4 cellular contexts compared by ENCODE assay signal in the genomic region with DNA sequence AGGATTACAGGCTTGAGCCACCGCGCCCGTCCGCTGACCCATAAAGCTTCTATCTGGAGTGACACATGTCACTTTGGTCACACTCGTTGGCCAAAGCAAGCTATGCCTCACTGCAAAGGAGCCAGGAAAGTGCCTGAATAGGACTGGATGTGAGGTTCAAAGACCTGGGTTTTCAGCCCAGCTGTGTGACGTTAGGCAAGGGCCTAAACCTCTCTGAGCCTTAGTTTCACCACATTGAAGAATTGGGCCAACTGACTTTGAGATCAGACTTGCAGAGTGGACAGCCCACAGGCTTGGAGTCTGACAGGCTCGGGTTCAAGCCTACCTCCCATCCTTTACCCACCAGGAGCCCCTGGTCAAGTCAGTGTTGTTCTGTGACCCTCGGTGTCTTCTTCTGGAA. TPM values are rescaled to one million over a fixed set of nuclear protein-coding genes. Genes with fewer than 3 reads are reported as not detected.
DNase-seq lines count a peak whose midpoint lies in the region; FAIRE-seq and TF ChIP-seq lines count a peak whose summit lies in the region.
"Not testable (repeated sequence)": the region's sequence is repeated elsewhere in the genome, so short reads cannot be mapped to it uniquely, and the experiment has no call there.

No MANE protein-coding gene starts in this region.

- not testable (repeated sequence) for DNase-seq in SK-N-MC (ENCODE audit: low read depth, low spot score); mammary epithelial cell; keratinocyte (ENCODE audit: low read depth, low spot score); neural crest cell (ENCODE audit: low read depth, low spot score)

- H3K27me3 ChIP-seq in mammary epithelial cell (ENCODE audit: insufficient read depth, low read length); keratinocyte (ENCODE audit: control insufficient read depth, extremely low read depth, insufficient read depth, low read length): not testable (repeated sequence)

- not testable (repeated sequence) for H3K4me1 ChIP-seq in mammary epithelial cell (ENCODE audit: insufficient read depth, low read length)
- peaks cover 10% of the 10 kb centered on the region for H3K4me1 ChIP-seq in keratinocyte (ENCODE audit: control insufficient read depth, extremely low read depth, insufficient read depth, low read length)

- CTCF ChIA-PET in mammary epithelial cell (lab: Charles Lee; ENCODE audit: low non-redundant PET), result not testable (repeated sequence)

- H2AFZ ChIP-seq in mammary epithelial cell (ENCODE audit: low read depth, low read length) (peak overlapping the region; percentile 79), keratinocyte (ENCODE audit: control insufficient read depth, low read length) (peak overlapping the region; percentile 13)

- H3K9ac ChIP-seq in SK-N-MC (ENCODE audit: insufficient read length); mammary epithelial cell (ENCODE audit: insufficient read depth, low read length); keratinocyte (ENCODE audit: control insufficient read depth, extremely low read depth, insufficient read depth, low read length): not testable (repeated sequence)

- intact Hi-C loops in mammary epithelial cell (cut with micrococcal nuclease), result not testable (repeated sequence)

- peak overlapping the region; percentile 36; the same call in 1 of the 2 replicates for H3K27ac ChIP-seq in SK-N-MC
- H3K27ac ChIP-seq in mammary epithelial cell (ENCODE audit: insufficient read depth, low read depth, low read length); keratinocyte (ENCODE audit: control insufficient read depth, insufficient read depth, low read length): not testable (repeated sequence)

- not testable (repeated sequence) for H4K20me1 ChIP-seq in mammary epithelial cell (ENCODE audit: insufficient read depth, low read length); keratinocyte (ENCODE audit: control insufficient read depth, extremely low read depth, insufficient read depth, low read length)

- TF ChIP-seq CTCF in mammary epithelial cell (conservative IDR thresholded peaks at IDR 0.05 in 1 of 2, IDR thresholded peaks at IDR 0.05 in 1 of 2; ENCODE audit: extremely low read depth in 1 of 2, insufficient read depth in 1 of 2, low read depth in 1 of 2, low read length in 2 of 2); keratinocyte (optimal IDR thresholded peaks at IDR 0.05 in 1 of 3, IDR thresholded peaks at IDR 0.05 in 1 of 3, conservative IDR thresholded peaks at IDR 0.05 in 1 of 3; ENCODE audit: extremely low read depth in 1 of 3, insufficient read depth in 2 of 3, low read length in 3 of 3); neural crest cell (conservative IDR thresholded peaks at IDR 0.05): not testable (repeated sequence)

- BruUV-seq in mammary epithelial cell (replicated peaks; lab: Mats Ljungman, UMichigan), result not testable (repeated sequence)

- H3K4me3 Mint-ChIP-seq in neural crest cell, result peak overlapping the region; percentile 41

- not testable (repeated sequence) for H3K79me2 ChIP-seq in mammary epithelial cell (ENCODE audit: insufficient read depth, low read length); keratinocyte (ENCODE audit: control insufficient read depth, insufficient read depth, low read length)

- H3K9me1 ChIP-seq in keratinocyte (ENCODE audit: control insufficient read depth, extremely low read depth, insufficient read depth, low read length), result not testable (repeated sequence)

- not testable (repeated sequence) for H3K4me3 ChIP-seq in SK-N-MC; mammary epithelial cell (replicated peaks in 1 of 3; ENCODE audit: insufficient read depth in 1 of 3, low read depth in 2 of 3, low read length in 3 of 3); keratinocyte (ENCODE audit: control insufficient read depth in 2 of 3, extremely low read depth in 1 of 3, insufficient read depth in 2 of 3, low read depth in 1 of 3, low read length in 3 of 3)

- H3K4me2 ChIP-seq in mammary epithelial cell (ENCODE audit: insufficient read depth, low read depth, low read length) (peak overlapping the region; percentile 40), keratinocyte (ENCODE audit: control insufficient read depth, extremely low read depth, insufficient read depth, low read depth, low read length) (peak overlapping the region; percentile 48)

- H3K27ac Mint-ChIP-seq in neural crest cell (ENCODE audit: unreplicated experiment), result not testable (repeated sequence)

- not testable (repeated sequence) for H3K9me3 ChIP-seq in SK-N-MC (ENCODE audit: low read depth, low read length); mammary epithelial cell (replicated peaks; ENCODE audit: insufficient read depth, low read length); keratinocyte (ENCODE audit: control insufficient read depth, low read depth, low read length)

- H3K4me1 Mint-ChIP-seq in neural crest cell, result not testable (repeated sequence)

- in situ Hi-C loops in mammary epithelial cell (cut with MboI; ENCODE audit: low sequenced_read_pairs in 2 of 2), result not testable (repeated sequence)

- 85% methylated on average over 8 of the region's 8 CpGs for WGBS in mammary epithelial cell (ENCODE audit: low coverage, missing lambda C conversion rate)

- H3K36me3 ChIP-seq in SK-N-MC (ENCODE audit: insufficient read depth, low read length); mammary epithelial cell (ENCODE audit: insufficient read depth, low read length); keratinocyte (ENCODE audit: control insufficient read depth in 2 of 2, extremely low read depth in 1 of 2, insufficient read depth in 2 of 2, low read length in 2 of 2): not testable (repeated sequence)

- not testable (repeated sequence) for H3K9me3 Mint-ChIP-seq in neural crest cell

- dilution Hi-C loops in mammary epithelial cell (cut with HindIII; ENCODE audit: low sequenced_read_pairs), result loop anchor here (5.0 kb wide), 1 partner anchor 56 kb away; no protein-coding TSS in a partner anchor
- dilution Hi-C loops in keratinocyte (cut with MboI; ENCODE audit: extremely low pct_ligation_motif_present, low sequenced_read_pairs), result not testable (repeated sequence)

- not testable (repeated sequence) for FAIRE-seq in keratinocyte (lab: Jason Lieb, UNC)

- not testable (repeated sequence) for H3K27me3 Mint-ChIP-seq in neural crest cell (ENCODE audit: low read depth)

- not testable (repeated sequence) for H3K36me3 Mint-ChIP-seq in neural crest cell (ENCODE audit: low read depth)

RNA-seq across cellular contexts. Expression of gene SLC29A4, which starts 5.8 kb away (rescaled TPM):
- total RNA-seq in mammary epithelial cell (1 to 10 TPM; 4.7 to 4.8 TPM), neural crest cell (32.5 and 40.0 TPM in 2 replicates)
- polyA plus RNA-seq in mammary epithelial cell (0.59 TPM), keratinocyte (0.43 to 1.9 TPM (median 0.65 TPM) in 3 replicates)
- polyA minus RNA-seq in mammary epithelial cell (not detected), keratinocyte (1.0 to 5.3 TPM (median 5.0 TPM) in 3 replicates)
- polyA plus RNA-seq in keratinocyte (2011; ENCODE audit: low read depth), result 3.7 TPM
- polyA plus RNA-seq in keratinocyte (2011; cell fraction: cytosol; rRNA removed), result 1.1 and 2.2 TPM in 2 replicates
- polyA plus RNA-seq in keratinocyte (2011; cell fraction: nucleus; rRNA removed), result 1.2 and 2.2 TPM in 2 replicates
- polyA plus RNA-seq in keratinocyte (2012; ENCODE audit: low replicate concordance), result 2.2 and 6.9 TPM in 2 replicates
- polyA minus RNA-seq in keratinocyte (2011; cell fraction: cytosol; rRNA and poly(A)+ RNA removed), result 6.7 TPM
- 1.8 and 2.3 TPM in 2 replicates for polyA minus RNA-seq in keratinocyte (2011; cell fraction: nucleus; rRNA and poly(A)+ RNA removed)
